9 cellular contexts compared by ENCODE assay signal in the genomic region with DNA sequence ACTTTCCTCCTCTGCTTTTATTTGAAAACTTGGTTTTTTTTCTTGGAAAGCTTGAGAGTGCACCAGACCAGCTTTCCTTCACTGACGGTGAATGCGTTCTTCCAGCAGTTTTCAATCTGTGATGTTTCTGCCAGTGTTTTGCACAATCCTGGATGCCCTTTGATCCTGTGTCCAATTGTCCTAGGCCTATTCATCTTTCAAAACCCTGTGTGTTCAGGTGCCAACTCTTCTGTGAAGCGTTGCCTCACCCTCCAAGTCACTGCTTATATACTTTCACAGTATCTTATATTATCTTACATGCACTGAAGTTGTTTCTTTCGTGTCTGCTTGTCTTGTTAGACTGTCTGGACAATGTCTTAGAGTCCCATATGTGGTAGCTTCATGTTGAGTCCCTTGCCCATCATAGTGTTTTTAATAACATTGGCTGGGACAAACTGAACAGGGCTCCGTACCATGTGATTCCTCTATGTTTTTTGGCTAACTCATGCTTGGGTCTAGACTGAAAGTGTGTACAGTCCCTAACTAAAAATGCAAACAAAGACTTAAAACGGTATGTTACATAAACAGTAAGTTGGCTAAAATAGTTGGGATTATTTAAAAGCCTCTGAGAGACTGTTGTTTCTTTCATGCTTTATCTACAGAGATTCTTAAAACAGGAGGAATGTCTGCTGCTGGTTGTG. TPM values are rescaled to one million over a fixed set of nuclear protein-coding genes. Genes with fewer than 3 reads are reported as not detected.
DNase-seq lines count a peak whose midpoint lies in the region; ATAC-seq and TF ChIP-seq lines count a peak whose summit lies in the region.
"Had no signal": no experiment of that assay in that cellular context is flagged by ENCODE, and none has a peak within 500 bp of the region (broad histone marks: within the 10 kb centered on the region; RNA-seq: fewer than 3 reads in every experiment).

No MANE protein-coding gene starts in this region.

- H4K20me1 ChIP-seq in PC-9 (ENCODE audit: insufficient read depth): peaks cover 8% of the 10 kb centered on the region; the same call in 1 of the 2 replicates

- H3K27me3 ChIP-seq in PC-9 (ENCODE audit: insufficient read depth, low read depth): no peaks in the 10 kb centered on the region

- peaks cover 23% of the 10 kb centered on the region; the same call in 1 of the 2 replicates for H3K36me3 ChIP-seq in PC-9 (ENCODE audit: low read depth)

- peaks cover 60% of the 10 kb centered on the region for H3K4me1 Mint-ChIP-seq in nephron progenitor cell

- peaks cover 67% of the 10 kb centered on the region for H3K79me2 ChIP-seq in PC-9 (ENCODE audit: low read depth)

- TF ChIP-seq CTCF in PC-9 (conservative IDR thresholded peaks at IDR 0.05) (no peak), nephron progenitor cell (IDR thresholded peaks at IDR 0.05) (no peak)

- CTCF ChIA-PET in PC-9 (lab: Charles Lee): interaction anchor here (0.6 to 1.5 kb wide), 3 partner anchors 18 to 158 kb away, joined by 3 to 4 read pairs (median 3); no protein-coding TSS in a partner anchor

- DNase-seq in AG20443 (ENCODE audit: low spot score) (peak; percentile 17), PC-9 (peak in 1 of 2 experiments; percentile 69), fibroblast of gingiva (ENCODE audit: low read depth) (peak; percentile 90), nephron progenitor cell (no peak), NAMALWA (ENCODE audit: low spot score) (no peak), DMS114 treated with DMSO at 0.1 percent for 48 hours (lab: John Stamatoyannopoulos, UW; ENCODE audit: unreplicated experiment) (no peak)

- peak overlapping the region; percentile 94 for H3K4me3 Mint-ChIP-seq in nephron progenitor cell

- H3K27ac ChIP-seq in PC-9: peak overlapping the region; percentile 67

- no peaks in the 10 kb centered on the region for H3K9me3 ChIP-seq in PC-9 (ENCODE audit: insufficient read depth, low read depth)

- H3K27ac Mint-ChIP-seq in nephron progenitor cell: peak overlapping the region; percentile 89
- H3K27ac Mint-ChIP-seq: activated naive CD4-positive, alpha-beta T cell treated with anti-CD3 and anti-CD28 coated beads, Interleukin-2, amount 50 U/mL, for 72 hours had no signal

- H3K27me3 Mint-ChIP-seq in nephron progenitor cell (ENCODE audit: low read depth, poor library complexity): no peaks in the 10 kb centered on the region

- BruUV-seq in PC-9 (replicated peaks; lab: Mats Ljungman, UMichigan): no TSS peak

- H3F3A ChIP-seq in PC-9 (ENCODE audit: insufficient read depth, low read depth): peaks cover 47% of the 10 kb centered on the region

- intact Hi-C loops in PC-9 (cut with micrococcal nuclease; ENCODE audit: unreplicated experiment): loop anchor here (2.0 to 10.0 kb wide), 5 partner anchors 17 to 341 kb away; a partner anchor contains a TSS

- no peaks in the 10 kb centered on the region for H3K9me2 ChIP-seq in PC-9 (ENCODE audit: insufficient read depth)

- POLR2A ChIA-PET in PC-9 (lab: Charles Lee; ENCODE audit: unreplicated experiment): interaction anchor here (0.6 to 0.7 kb wide), 3 partner anchors 119 to 150 kb away, joined by 3 to 7 read pairs (median 6); no protein-coding TSS in a partner anchor

- peak overlapping the region; percentile 79 for H3K4me3 ChIP-seq in PC-9

- ATAC-seq in GM18517 (IDR thresholded peaks at IDR 0.05; ENCODE audit: unreplicated experiment) (no peak), HG03442 (IDR thresholded peaks at IDR 0.05; ENCODE audit: unreplicated experiment) (no peak)
- ATAC-seq: activated naive CD4-positive, alpha-beta T cell treated with anti-CD3 and anti-CD28 coated beads, Interleukin-2, amount 50 U/mL, for 72 hours had no signal

- peak overlapping the region; percentile 17; the same call in 1 of the 2 replicates for H2AFZ ChIP-seq in PC-9

- H3K4me1 ChIP-seq in PC-9 (replicated peaks; ENCODE audit: insufficient read depth): peaks cover 62% of the 10 kb centered on the region

- peaks cover 21% of the 10 kb centered on the region for H3K36me3 Mint-ChIP-seq in nephron progenitor cell (ENCODE audit: low read depth)

- H3K9me3 Mint-ChIP-seq in nephron progenitor cell: no peaks in the 10 kb centered on the region

- peak overlapping the region; percentile 91 for H3K4me2 ChIP-seq in PC-9

RNA-seq across cellular contexts. Expression of a gene that starts 2.0 kb away (rescaled TPM):
- total RNA-seq in PC-9 (2021): 38.3 and 42.3 TPM in 2 replicates

Comparison
In these comparisons a context has a peak if more than half of its experiments do, and no peak if none do; other contexts are left out.
1. DNase-seq: peak in AG20443 (single experiment) and fibroblast of gingiva (single experiment); none in nephron progenitor cell (single experiment), NAMALWA (single experiment) and DMS114 treated with DMSO at 0.1 percent for 48 hours (single experiment).